Comparison of ENCODE assay signal across 1 cellular context in genomic region chr7:73821597-73822285, GRCh38.
TF ChIP-seq lines count a peak whose summit lies in the region.
"Not testable (repeated sequence)": the region's sequence is repeated elsewhere in the genome, so short reads cannot be mapped to it uniquely, and the experiment has no call there.

No MANE protein-coding gene starts in this region.

TF ChIP-seq in K562, 482 proteins besides CTCF, POLR2A, EP300 and RAD21:
- TF ChIP-seq ZBTB40 (IDR thresholded peaks at IDR 0.05) (0 out of 2 replicates have a peak, but pooled peaks have one; percentile 9), SMARCA5 (IDR thresholded peaks at IDR 0.05) (0 out of 2 replicates have a peak, but pooled peaks have one; percentile 27), ZBTB33 (CRISPR knock-in tag; IDR thresholded peaks at IDR 0.05) (peak; percentile 77; the same call in 1 of the 2 replicates), MLLT1 (IDR thresholded peaks at IDR 0.05) (peak in 1 of 2 experiments; percentile 62; a peak in 1 of 4 replicates), GABPB1 (CRISPR knock-in tag; IDR thresholded peaks at IDR 0.05) (0 out of 2 replicates have a peak, but pooled peaks have one; percentile 6)
- not testable (repeated sequence) for TF ChIP-seq ZBTB40 (CRISPR knock-in tag; IDR thresholded peaks at IDR 0.05)
